Comparison of ENCODE assay signal across 1 cellular context in genomic region chr5:103973669-103974068, GRCh38.
TF ChIP-seq lines count a peak whose summit lies in the region.

No MANE protein-coding gene starts in this region.

TF ChIP-seq in GM12878, 131 proteins besides CTCF, POLR2A, EP300 and RAD21 (continued from another document):
- TF ChIP-seq MLLT1 (IDR thresholded peaks at IDR 0.05) (no peak), E2F8 (IDR thresholded peaks at IDR 0.05; ENCODE audit: low read depth, partially characterized antibody) (no peak), TBL1XR1 (IDR thresholded peaks at IDR 0.05; ENCODE audit: low read depth, low read length) (no peak), TCF3 (IDR thresholded peaks at IDR 0.05; ENCODE audit: borderline replicate concordance, insufficient read depth, low read depth, low read length) (no peak), PAX5 (IDR thresholded peaks at IDR 0.05; ENCODE audit: borderline replicate concordance, low read depth, low read length) (no peak), ATF7 (IDR thresholded peaks at IDR 0.05; ENCODE audit: low read depth) (no peak), CEBPZ (IDR thresholded peaks at IDR 0.05; ENCODE audit: low read depth, low read length) (no peak), WRNIP1 (IDR thresholded peaks at IDR 0.05; ENCODE audit: borderline replicate concordance, low read depth, low read length) (no peak), CREM (IDR thresholded peaks at IDR 0.05; ENCODE audit: low read depth) (no peak), CHD4 (IDR thresholded peaks at IDR 0.05) (no peak), GABPA (IDR thresholded peaks at IDR 0.05; ENCODE audit: low read depth) (no peak), ZNF622 (IDR thresholded peaks at IDR 0.05) (no peak)
TF ChIP-seq in GM12878: peak in this region for 0.
